In the genomic region with DNA sequence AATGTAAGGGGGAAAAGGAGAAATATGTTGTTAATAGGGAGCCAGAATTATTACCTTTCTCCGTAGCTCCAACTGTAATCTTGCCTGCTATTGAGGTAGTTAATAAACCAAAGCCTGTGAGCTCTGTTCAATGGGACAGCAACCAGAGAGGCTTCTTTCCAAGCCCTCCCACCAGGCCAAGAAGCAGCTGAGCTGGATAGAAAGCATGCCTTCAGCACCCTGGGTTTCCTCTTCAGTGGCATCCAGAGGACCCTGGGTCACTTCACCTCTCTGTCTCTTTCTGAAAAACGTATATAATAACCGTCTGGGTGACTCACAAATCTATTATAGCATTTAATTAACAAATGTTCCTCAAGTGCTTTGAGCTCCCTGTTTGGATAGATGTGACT, we compare ENCODE assay signal across 1 cellular context.
TF ChIP-seq lines count a peak whose summit lies in the region.

No MANE protein-coding gene starts in this region.

TF ChIP-seq in WTC11, 78 proteins besides CTCF, POLR2A, EP300 and RAD21:
- TF ChIP-seq CREM (CRISPR knock-in tag; IDR thresholded peaks at IDR 0.05) (no peak), GRHL2 (CRISPR knock-in tag; IDR thresholded peaks at IDR 0.05; ENCODE audit: insufficient replicate concordance, severe bottlenecking) (no peak), GABPB1 (CRISPR knock-in tag; IDR thresholded peaks at IDR 0.05) (no peak), JUN (CRISPR knock-in tag; IDR thresholded peaks at IDR 0.05) (no peak), NR3C1 (CRISPR knock-in tag; conservative IDR thresholded peaks at IDR 0.05; ENCODE audit: low read depth) (no peak)
- TF ChIP-seq, protein P1, sequence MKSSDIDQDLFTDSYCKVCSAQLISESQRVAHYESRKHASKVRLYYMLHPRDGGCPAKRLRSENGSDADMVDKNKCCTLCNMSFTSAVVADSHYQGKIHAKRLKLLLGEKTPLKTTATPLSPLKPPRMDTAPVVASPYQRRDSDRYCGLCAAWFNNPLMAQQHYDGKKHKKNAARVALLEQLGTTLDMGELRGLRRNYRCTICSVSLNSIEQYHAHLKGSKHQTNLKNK (CRISPR knock-in tag; IDR thresholded peaks at IDR 0.05): no peak
- TF ChIP-seq, protein P2, sequence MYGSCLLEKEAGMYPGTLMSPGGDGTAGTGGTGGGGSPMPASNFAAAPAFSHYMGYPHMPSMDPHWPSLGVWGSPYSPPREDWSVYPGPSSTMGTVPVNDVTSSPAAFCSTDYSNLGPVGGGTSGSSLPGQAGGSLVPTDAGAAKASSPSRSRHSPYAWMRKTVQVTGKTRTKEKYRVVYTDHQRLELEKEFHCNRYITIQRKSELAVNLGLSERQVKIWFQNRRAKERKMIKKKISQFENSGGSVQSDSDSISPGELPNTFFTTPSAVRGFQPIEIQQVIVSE (CRISPR knock-in tag; IDR thresholded peaks at IDR 0.05; ENCODE audit: borderline replicate concordance): no peak
